In the genomic region with DNA sequence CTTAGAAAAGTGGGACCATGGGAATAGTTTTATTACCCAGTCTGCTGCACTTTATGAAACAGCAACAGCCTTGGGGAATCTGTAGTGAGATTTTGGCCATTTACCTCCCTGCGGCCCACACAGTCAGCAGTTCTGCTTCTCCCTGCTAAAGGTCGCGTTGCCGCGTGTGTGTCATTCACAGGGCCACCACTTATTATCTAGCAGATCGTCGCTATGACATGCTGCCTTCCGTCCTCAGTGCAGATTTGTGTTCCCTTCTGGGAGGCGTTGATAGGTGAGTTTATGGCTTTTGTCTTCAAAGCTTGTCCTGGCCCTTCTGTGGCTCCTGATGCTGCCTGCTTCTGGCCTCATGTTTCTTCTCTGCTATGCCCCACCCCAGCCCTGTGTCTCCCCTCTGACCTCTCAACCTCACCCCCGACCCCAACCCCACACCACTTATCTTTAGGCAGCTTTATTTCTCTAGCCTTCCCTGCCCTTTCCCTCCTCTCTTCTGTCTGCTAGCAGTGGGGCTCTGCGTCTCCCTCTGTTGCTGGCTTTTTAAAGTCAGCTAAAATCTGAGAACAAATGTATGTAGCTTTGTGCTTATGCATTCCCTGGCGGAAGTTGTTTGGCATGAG, we compare ENCODE assay signal across 1 cellular context.
TF ChIP-seq lines count a peak whose summit lies in the region.

No MANE protein-coding gene starts in this region.

TF ChIP-seq in HEK293, 187 proteins besides CTCF, POLR2A, EP300 and RAD21:
- TF ChIP-seq ZNF221 (tag by site-specific recombination; IDR thresholded peaks at IDR 0.05; ENCODE audit: borderline replicate concordance) (no peak), ZNF514 (tag by site-specific recombination; IDR thresholded peaks at IDR 0.05) (no peak), ZFP41 (tag by site-specific recombination; IDR thresholded peaks at IDR 0.05; ENCODE audit: borderline replicate concordance) (no peak), ZNF571 (tag by site-specific recombination; IDR thresholded peaks at IDR 0.05) (no peak), ZBTB1 (tag by site-specific recombination; IDR thresholded peaks at IDR 0.05) (no peak), ZNF548 (tag by site-specific recombination; IDR thresholded peaks at IDR 0.05) (no peak), ZNF544 (tag by site-specific recombination; IDR thresholded peaks at IDR 0.05) (no peak), ZNF416 (tag by site-specific recombination; IDR thresholded peaks at IDR 0.05) (no peak), KLF16 (tag by site-specific recombination; IDR thresholded peaks at IDR 0.05) (no peak), ZNF660 (tag by site-specific recombination; IDR thresholded peaks at IDR 0.05) (no peak), ZNF366 (tag by site-specific recombination; conservative IDR thresholded peaks at IDR 0.05) (no peak)
- TF ChIP-seq, protein P1, sequence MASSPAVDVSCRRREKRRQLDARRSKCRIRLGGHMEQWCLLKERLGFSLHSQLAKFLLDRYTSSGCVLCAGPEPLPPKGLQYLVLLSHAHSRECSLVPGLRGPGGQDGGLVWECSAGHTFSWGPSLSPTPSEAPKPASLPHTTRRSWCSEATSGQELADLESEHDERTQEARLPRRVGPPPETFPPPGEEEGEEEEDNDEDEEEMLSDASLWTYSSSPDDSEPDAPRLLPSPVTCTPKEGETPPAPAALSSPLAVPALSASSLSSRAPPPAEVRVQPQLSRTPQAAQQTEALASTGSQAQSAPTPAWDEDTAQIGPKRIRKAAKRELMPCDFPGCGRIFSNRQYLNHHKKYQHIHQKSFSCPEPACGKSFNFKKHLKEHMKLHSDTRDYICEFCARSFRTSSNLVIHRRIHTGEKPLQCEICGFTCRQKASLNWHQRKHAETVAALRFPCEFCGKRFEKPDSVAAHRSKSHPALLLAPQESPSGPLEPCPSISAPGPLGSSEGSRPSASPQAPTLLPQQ (tag by site-specific recombination; IDR thresholded peaks at IDR 0.05): no peak
- TF ChIP-seq, protein P2, sequence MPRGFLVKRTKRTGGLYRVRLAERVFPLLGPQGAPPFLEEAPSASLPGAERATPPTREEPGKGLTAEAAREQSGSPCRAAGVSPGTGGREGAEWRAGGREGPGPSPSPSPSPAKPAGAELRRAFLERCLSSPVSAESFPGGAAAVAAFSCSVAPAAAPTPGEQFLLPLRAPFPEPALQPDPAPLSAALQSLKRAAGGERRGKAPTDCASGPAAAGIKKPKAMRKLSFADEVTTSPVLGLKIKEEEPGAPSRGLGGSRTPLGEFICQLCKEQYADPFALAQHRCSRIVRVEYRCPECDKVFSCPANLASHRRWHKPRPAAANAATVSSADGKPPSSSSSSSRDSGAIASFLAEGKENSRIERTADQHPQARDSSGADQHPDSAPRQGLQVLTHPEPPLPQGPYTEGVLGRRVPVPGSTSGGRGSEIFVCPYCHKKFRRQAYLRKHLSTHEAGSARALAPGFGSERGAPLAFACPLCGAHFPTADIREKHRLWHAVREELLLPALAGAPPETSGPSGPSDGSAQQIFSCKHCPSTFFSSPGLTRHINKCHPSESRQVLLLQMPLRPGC (tag by site-specific recombination; IDR thresholded peaks at IDR 0.05): no peak
TF ChIP-seq in HEK293: peak in this region for 0.
